ENCODE assay signal across 9 cellular contexts in genomic region chr15:96354731-96355560, GRCh38. TPM values are rescaled to one million over a fixed set of nuclear protein-coding genes. Genes with fewer than 3 reads are reported as not detected.
DNase-seq lines count a peak whose midpoint lies in the region; ATAC-seq, FAIRE-seq and TF ChIP-seq lines count a peak whose summit lies in the region.
"Had no signal": no experiment of that assay in that cellular context is flagged by ENCODE, and none has a peak within 500 bp of the region (broad histone marks: within the 10 kb centered on the region; RNA-seq: fewer than 3 reads in every experiment).

No MANE protein-coding gene starts in this region.

- FAIRE-seq in pancreas (lab: Jason Lieb, UNC) = no peak

- no peaks in the 10 kb centered on the region for H3K36me3 Mint-ChIP-seq in CD8-positive, alpha-beta T cell

- intact Hi-C loops in pancreas (cut with DNase I) = loop anchor here in 2 of 3 donors (10.0 kb wide), 2 partner anchors 880 to 1400 kb away; no protein-coding TSS in a partner anchor
- intact Hi-C loops in CD8-positive, alpha-beta T cell (cut with DNase I, micrococcal nuclease) = loop anchor here (1.0 to 10.0 kb wide), 2 partner anchors 25 to 880 kb away; partner anchors contain the start of gene NR2F2 (in 1 of the 2)

- 30 to 37% methylated on average over 15 of the region's 15 CpGs for WGBS in pancreas, 2 donors

- DNase-seq in EH (ENCODE audit: low read depth) (peak; percentile 71), OCI-M1 (lab: John Stamatoyannopoulos, UW) (peak; percentile 82), fibroblast of gingiva (ENCODE audit: low read depth) (peak; percentile 89), pancreas (no peak), AML-193 (lab: John Stamatoyannopoulos, UW) (no peak), cerebellar nuclear complex (lab: John Stamatoyannopoulos, UW) (no peak)
- DNase-seq in CD8-positive, alpha-beta T cell = no peak

- POLR2A ChIA-PET in CD8-positive, alpha-beta T cell (lab: Charles Lee) = no interaction called here

- CTCF ChIA-PET in CD8-positive, alpha-beta T cell (lab: Charles Lee) = no interaction called here

- no peaks in the 10 kb centered on the region for H3K4me1 ChIP-seq in pancreas
- H3K4me1 ChIP-seq in CD8-positive, alpha-beta T cell (ENCODE audit: insufficient read depth, low read length) = peaks cover 21% of the 10 kb centered on the region

- peak overlapping the region; percentile 16 to 52 (median 32) for H3K4me3 ChIP-seq in pancreas
- H3K4me3 ChIP-seq in CD8-positive, alpha-beta T cell (ENCODE audit: low read depth, low read length) = no peak overlapping the region

- no peaks in the 10 kb centered on the region for H3K36me3 ChIP-seq in pancreas
- H3K36me3 ChIP-seq in CD8-positive, alpha-beta T cell (ENCODE audit: insufficient read depth, low read length) = no peaks in the 10 kb centered on the region

- peaks cover 0 to 22% (median 3%) of the 10 kb centered on the region in 4 donors for H3K27me3 ChIP-seq in pancreas
- H3K27me3 ChIP-seq in CD8-positive, alpha-beta T cell (ENCODE audit: insufficient read depth, low read length) = peaks cover 47% of the 10 kb centered on the region

- H3K27ac ChIP-seq in pancreas = peak overlapping the region in 3 of 4 donors; percentile 28 to 64 (median 29)
- no peak overlapping the region for H3K27ac ChIP-seq in CD8-positive, alpha-beta T cell (ENCODE audit: low read depth, low read length)

- H3K9me3 ChIP-seq in pancreas = no peaks in the 10 kb centered on the region
- no peaks in the 10 kb centered on the region for H3K9me3 ChIP-seq in CD8-positive, alpha-beta T cell (ENCODE audit: low read length)

- no peaks in the 10 kb centered on the region for H3K9me3 Mint-ChIP-seq in CD8-positive, alpha-beta T cell

- no peak overlapping the region for H3K27ac Mint-ChIP-seq in CD8-positive, alpha-beta T cell

- H3K4me3 Mint-ChIP-seq in CD8-positive, alpha-beta T cell = no peak overlapping the region

- H3K27me3 Mint-ChIP-seq in CD8-positive, alpha-beta T cell (ENCODE audit: low read depth) = peaks cover 68% of the 10 kb centered on the region

- ATAC-seq in pancreas = peak in 3 of 4 donors; percentile 18 to 40 (median 26)
- ATAC-seq in CD8-positive, alpha-beta T cell = no peak
- ATAC-seq in HG02973 (IDR thresholded peaks at IDR 0.05; ENCODE audit: unreplicated experiment) = no peak

- TF ChIP-seq CTCF in pancreas (IDR thresholded peaks at IDR 0.05) = no peak
- no peak for TF ChIP-seq CTCF in CD8-positive, alpha-beta T cell (IDR thresholded peaks at IDR 0.05)

- H3K4me1 Mint-ChIP-seq in CD8-positive, alpha-beta T cell (ENCODE audit: low read depth) = peaks cover 25% of the 10 kb centered on the region

RNA-seq across cellular contexts. Expression of gene NR2F2, which starts 24.4 kb away (rescaled TPM):
- 10 to 100 TPM in 4 of 6 donors, 1 to 10 TPM in 2; 8.3 to 25.6 (median 14.0) TPM for total RNA-seq in pancreas
- polyA plus RNA-seq in pancreas = 10 to 100 TPM in 1 of 2 donors, 1 to 10 TPM in 1; 7.0 to 16.2 TPM
- total RNA-seq in CD8-positive, alpha-beta T cell = not detected
- total RNA-seq: T-helper 1 cell treated with Interleukin-12 subunit alpha and Interleukin-12 subunit beta and Interleukin-4 antibody, amounts not matched to agents 30 ng/mL and 1 ng/mL, for 36 hours had no signal

Comparison
In these comparisons a context has a peak if more than half of its experiments do, and no peak if none do; other contexts are left out.
1. DNase-seq: peak in EH (single experiment), OCI-M1 (single experiment) and fibroblast of gingiva (single experiment); none in pancreas (0 of 6), AML-193 (0 of 2), CD8-positive, alpha-beta T cell (0 of 7) and cerebellar nuclear complex (0 of 2).
2. ATAC-seq: peak in pancreas (3 of 4); none in CD8-positive, alpha-beta T cell (single experiment) and HG02973 (single experiment).
3. RNA of gene NR2F2, which starts 24.4 kb away (total RNA-seq): 8.3 to 25.6 TPM in pancreas; not detected in CD8-positive, alpha-beta T cell; every median in the first group is over 4 times any median in the second.